Comparison of ENCODE assay signal across 9 cellular contexts in the genomic region with DNA sequence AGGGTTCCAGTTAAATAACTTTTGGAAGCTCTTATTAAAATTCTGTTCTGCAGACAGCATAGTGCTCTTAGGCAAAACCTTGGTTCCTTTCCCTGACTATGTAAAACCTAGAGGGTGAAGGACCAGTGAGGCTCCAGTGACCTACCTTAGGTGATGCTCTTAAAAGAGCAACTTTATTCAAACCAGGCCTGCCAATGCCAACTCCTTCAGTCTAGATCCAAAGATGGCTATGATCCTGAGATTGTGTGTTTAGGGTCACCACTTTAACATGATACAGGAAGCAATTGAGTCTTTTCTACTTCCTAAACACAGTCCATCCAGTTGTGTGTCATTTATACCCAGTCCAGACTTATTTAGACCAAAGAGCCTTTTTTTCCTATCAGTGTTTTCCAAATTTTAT. TPM values are rescaled to one million over a fixed set of nuclear protein-coding genes. Genes with fewer than 3 reads are reported as not detected.
DNase-seq lines count a peak whose midpoint lies in the region; ATAC-seq and TF ChIP-seq lines count a peak whose summit lies in the region.
"Had no signal": no experiment of that assay in that cellular context is flagged by ENCODE, and none has a peak within 500 bp of the region (broad histone marks: within the 10 kb centered on the region; RNA-seq: fewer than 3 reads in every experiment).

No MANE protein-coding gene starts in this region.

- no peaks in the 10 kb centered on the region for H3K9me3 ChIP-seq in left lung
- no peaks in the 10 kb centered on the region for H3K9me3 ChIP-seq in thoracic aorta

- H3K4me3 ChIP-seq in left lung: peak overlapping the region in 1 of 2 donors; percentile 32
- peak overlapping the region; percentile 69 for H3K4me3 ChIP-seq in thoracic aorta

- H3K9me3 Mint-ChIP-seq in T-helper 1 cell treated with Interleukin-12 subunit alpha and Interleukin-12 subunit beta and Interleukin-4 antibody, amounts not matched to agents 30 μg/mL and 1 μg/mL, for 36 hours: no peaks in the 10 kb centered on the region
- H3K9me3 Mint-ChIP-seq in activated naive CD8-positive, alpha-beta T cell treated with anti-CD3 and anti-CD28 coated beads for 36 hours: peaks cover 3% of the 10 kb centered on the region

- peak overlapping the region; percentile 84 for H3K4me3 Mint-ChIP-seq in T-helper 1 cell treated with Interleukin-12 subunit alpha and Interleukin-12 subunit beta and Interleukin-4 antibody, amounts not matched to agents 30 μg/mL and 1 μg/mL, for 36 hours
- peak overlapping the region; percentile 74 for H3K4me3 Mint-ChIP-seq in activated naive CD8-positive, alpha-beta T cell treated with anti-CD3 and anti-CD28 coated beads for 36 hours

- H3K36me3 ChIP-seq in left lung (peaks cover 6 to 45% of the 10 kb centered on the region in 2 donors), thoracic aorta (peaks cover 12% of the 10 kb centered on the region)

- DNase-seq in T-helper 1 cell: no peak
- no peak for DNase-seq in activated naive CD8-positive, alpha-beta T cell treated with anti-CD3 and anti-CD28 coated beads for 36 hours
- DNase-seq in left lung: no peak
- no peak for DNase-seq in thoracic aorta (ENCODE audit: low spot score)
- DNase-seq in SIG-M5 treated with dmso at 0.1 percent for 504 hours (lab: John Stamatoyannopoulos, UW; ENCODE audit: unreplicated experiment): no peak

- H3K27ac ChIP-seq in left lung (peak overlapping the region; percentile 100), thoracic aorta (peak overlapping the region; percentile 99 to 100)

- H3K27me3 Mint-ChIP-seq in T-helper 1 cell treated with Interleukin-12 subunit alpha and Interleukin-12 subunit beta and Interleukin-4 antibody, amounts not matched to agents 30 μg/mL and 1 μg/mL, for 36 hours (ENCODE audit: low read depth): no peaks in the 10 kb centered on the region
- no peaks in the 10 kb centered on the region for H3K27me3 Mint-ChIP-seq in activated naive CD8-positive, alpha-beta T cell treated with anti-CD3 and anti-CD28 coated beads for 36 hours

- peak overlapping the region; percentile 99 for H3K27ac Mint-ChIP-seq in T-helper 1 cell treated with Interleukin-12 subunit alpha and Interleukin-12 subunit beta and Interleukin-4 antibody, amounts not matched to agents 30 μg/mL and 1 μg/mL, for 36 hours
- H3K27ac Mint-ChIP-seq in activated naive CD8-positive, alpha-beta T cell treated with anti-CD3 and anti-CD28 coated beads for 36 hours: peak overlapping the region; percentile 98

- intact Hi-C loops in left lung (cut with DNase I): no loop called here

- H3K36me3 Mint-ChIP-seq in T-helper 1 cell treated with Interleukin-12 subunit alpha and Interleukin-12 subunit beta and Interleukin-4 antibody, amounts not matched to agents 30 μg/mL and 1 μg/mL, for 36 hours (ENCODE audit: low read depth): peaks cover 52% of the 10 kb centered on the region
- peaks cover 41% of the 10 kb centered on the region for H3K36me3 Mint-ChIP-seq in activated naive CD8-positive, alpha-beta T cell treated with anti-CD3 and anti-CD28 coated beads for 36 hours

- H3K4me1 Mint-ChIP-seq in T-helper 1 cell treated with Interleukin-12 subunit alpha and Interleukin-12 subunit beta and Interleukin-4 antibody, amounts not matched to agents 30 μg/mL and 1 μg/mL, for 36 hours (ENCODE audit: low read depth): peaks cover 71% of the 10 kb centered on the region
- peaks cover 85% of the 10 kb centered on the region for H3K4me1 Mint-ChIP-seq in activated naive CD8-positive, alpha-beta T cell treated with anti-CD3 and anti-CD28 coated beads for 36 hours

- TF ChIP-seq CTCF in left lung (IDR thresholded peaks at IDR 0.05) (no peak), thoracic aorta (IDR thresholded peaks at IDR 0.05) (no peak)

- no peaks in the 10 kb centered on the region for H3K27me3 ChIP-seq in left lung
- H3K27me3 ChIP-seq in thoracic aorta (replicated peaks; ENCODE audit: insufficient read depth): no peaks in the 10 kb centered on the region

- ATAC-seq in left lung (peak; percentile 2), thoracic aorta (ENCODE audit: insufficient number of reproducible peaks, low FRiP score, low read depth) (no peak), GM21723 (IDR thresholded peaks at IDR 0.05; ENCODE audit: unreplicated experiment) (no peak), GM21367 (IDR thresholded peaks at IDR 0.05; ENCODE audit: unreplicated experiment) (no peak)

- H3K4me1 ChIP-seq in left lung (peaks cover 73 to 100% of the 10 kb centered on the region in 2 donors), thoracic aorta (ENCODE audit: control insufficient read depth in 1 of 2, low read depth in 2 of 2) (peaks cover 85 to 99% of the 10 kb centered on the region in 2 donors)

RNA-seq across cellular contexts. Expression of a gene that starts 10.8 kb away (rescaled TPM):
- total RNA-seq in activated naive CD8-positive, alpha-beta T cell treated with anti-CD3 and anti-CD28 coated beads for 36 hours: 100 to 1,000 TPM; 209 to 217 TPM
- total RNA-seq in left lung (100 to 1,000 TPM; 266 to 280 TPM), thoracic aorta (100 to 1,000 TPM; 588 to 607 TPM)

RNA-seq across cellular contexts. Expression of a gene that starts 19.4 kb away (rescaled TPM):
- under 1 TPM; 0.06 to 0.10 TPM for total RNA-seq in activated naive CD8-positive, alpha-beta T cell treated with anti-CD3 and anti-CD28 coated beads for 36 hours
- total RNA-seq in left lung (10 to 100 TPM; 52.9 to 76.0 TPM), thoracic aorta (10 to 100 TPM; 28.4 to 45.1 TPM)

RNA-seq across cellular contexts. Expression of a gene that starts 53.0 kb away (rescaled TPM):
- total RNA-seq in activated naive CD8-positive, alpha-beta T cell treated with anti-CD3 and anti-CD28 coated beads for 36 hours: not detected
- total RNA-seq in left lung (not detected), thoracic aorta (not detected)
- total RNA-seq: LHCN-M2 had no signal

Comparison
In these comparisons a context has a peak if more than half of its experiments do, and no peak if none do; other contexts are left out.
1. RNA of a gene that starts 19.4 kb away (total RNA-seq): 52.9 to 76.0 TPM in left lung and 28.4 to 45.1 TPM in thoracic aorta; 0.06 to 0.10 TPM in activated naive CD8-positive, alpha-beta T cell treated with anti-CD3 and anti-CD28 coated beads for 36 hours; every median in the first group is over 10 times any median in the second.